11 cellular contexts compared by ENCODE assay signal in the genomic region with DNA sequence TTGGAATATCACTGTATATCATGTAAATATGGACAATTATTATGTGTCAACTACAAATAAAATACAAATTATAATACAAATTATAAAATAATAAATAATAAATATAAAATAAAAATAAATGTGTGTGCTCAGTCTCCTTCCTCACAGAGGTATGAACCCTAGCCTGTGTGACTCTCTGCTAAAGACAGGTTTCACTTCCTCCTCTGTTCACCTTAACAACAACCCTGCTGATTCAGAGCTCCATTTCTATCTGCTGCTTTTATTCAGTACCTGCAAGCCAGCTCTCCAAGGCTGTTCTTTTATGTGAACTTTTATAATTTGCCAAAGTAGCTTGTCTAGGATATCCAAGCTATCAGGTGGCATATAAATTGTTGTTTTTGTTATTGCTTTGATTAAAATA.
DNase-seq lines count a peak whose midpoint lies in the region; ATAC-seq and TF ChIP-seq lines count a peak whose summit lies in the region.
"Had no signal": no experiment of that assay in that cellular context is flagged by ENCODE, and none has a peak within 500 bp of the region (broad histone marks: within the 10 kb centered on the region; RNA-seq: fewer than 3 reads in every experiment).

No MANE protein-coding gene starts in this region.

- H3K27me3 ChIP-seq in prostate gland (replicated peaks; ENCODE audit: insufficient read depth) (no peaks in the 10 kb centered on the region), psoas muscle (ENCODE audit: insufficient read depth in 3 of 3, low read length in 2 of 3) (no peaks in the 10 kb centered on the region)

- ATAC-seq in GM18499 (IDR thresholded peaks at IDR 0.05; ENCODE audit: insufficient read depth, unreplicated experiment), result peak; percentile 98
- ATAC-seq in GM19468 (IDR thresholded peaks at IDR 0.05; ENCODE audit: extremely low read depth, unreplicated experiment), result peak; percentile 86
- peak; percentile 97 for ATAC-seq in HG02970 (IDR thresholded peaks at IDR 0.05; ENCODE audit: low FRiP score, unreplicated experiment)
- no peak for ATAC-seq in psoas muscle
- ATAC-seq: naive thymus-derived CD4-positive, alpha-beta T cell had no signal

- intact Hi-C loops in prostate gland (cut with DNase I) (no loop called here), psoas muscle (cut with DNase I) (no loop called here)

- DNase-seq in NAMALWA (ENCODE audit: low spot score), result peak; percentile 48
- DNase-seq in prostate gland (ENCODE audit: low spot score), result no peak
- DNase-seq in kidney tubule cell (ENCODE audit: low spot score), result no peak
- DNase-seq in psoas muscle, result no peak
- no peak for DNase-seq in 8988T
- DNase-seq: CD4-positive, CD25-positive, alpha-beta regulatory T cell; naive thymus-derived CD4-positive, alpha-beta T cell; T-helper 1 cell had no signal

- TF ChIP-seq POLR2A in prostate gland (IDR thresholded peaks at IDR 0.05), result no peak

- H3K9me3 ChIP-seq in prostate gland (no peaks in the 10 kb centered on the region), psoas muscle (no peaks in the 10 kb centered on the region)

- TF ChIP-seq CTCF in prostate gland (IDR thresholded peaks at IDR 0.05) (no peak), psoas muscle (IDR thresholded peaks at IDR 0.05) (no peak)

- H3K27ac ChIP-seq in prostate gland (no peak overlapping the region), psoas muscle (no peak overlapping the region)

- no peaks in the 10 kb centered on the region for H3K36me3 ChIP-seq in prostate gland
- no peaks in the 10 kb centered on the region for H3K36me3 ChIP-seq in psoas muscle (ENCODE audit: insufficient read depth in 1 of 2, low read depth in 1 of 2)

- no peaks in the 10 kb centered on the region for H3K4me1 ChIP-seq in prostate gland (replicated peaks)
- H3K4me1 ChIP-seq in psoas muscle, result no peaks in the 10 kb centered on the region

- no peak overlapping the region for H3K4me3 ChIP-seq in prostate gland
- H3K4me3 ChIP-seq in psoas muscle, result no peak overlapping the region

Comparison
In these comparisons a context has a peak if more than half of its experiments do, and no peak if none do; other contexts are left out.
1. ATAC-seq: peak in GM18499 (single experiment), GM19468 (single experiment) and HG02970 (single experiment); none in psoas muscle (0 of 4).